ENCODE assay signal across 8 cellular contexts in the genomic region with DNA sequence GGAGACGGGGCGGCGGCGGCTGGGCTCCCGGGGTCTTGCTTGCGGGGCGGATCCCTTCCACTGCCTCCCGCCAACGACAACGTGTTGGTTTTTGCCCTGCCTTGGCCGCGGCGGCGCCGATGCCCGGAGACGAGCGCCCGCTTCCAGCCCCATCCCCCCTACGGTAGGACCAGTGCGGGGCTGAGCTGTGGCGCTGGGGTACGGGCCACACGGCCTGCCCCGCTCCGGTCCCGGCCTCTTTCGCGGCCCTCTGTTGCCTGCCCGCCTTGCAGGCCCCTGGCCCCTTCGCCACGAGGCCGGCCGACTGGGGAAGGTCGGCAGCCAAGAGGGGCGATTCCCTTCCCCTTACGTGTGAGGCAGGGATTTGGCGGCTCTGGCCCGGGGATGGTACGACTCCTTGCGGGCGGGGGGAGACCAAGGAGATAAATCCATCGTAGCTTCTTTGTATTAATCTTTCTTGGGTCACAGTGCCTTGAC. TPM values are rescaled to one million over a fixed set of nuclear protein-coding genes. Genes with fewer than 3 reads are reported as not detected.
DNase-seq lines count a peak whose midpoint lies in the region; ATAC-seq and TF ChIP-seq lines count a peak whose summit lies in the region.

No MANE protein-coding gene starts in this region.

- intact Hi-C loops in breast epithelium (cut with DNase I; ENCODE audit: low total_unique reads): loop anchor here (10.0 kb wide), 1 partner anchor 110 kb away; no protein-coding TSS in a partner anchor

- peak; percentile 22; the same call in 1 of the 2 replicates for TF ChIP-seq RAD21 in SK-N-SH (IDR thresholded peaks at IDR 0.05; ENCODE audit: low read length)

- no peak overlapping the region for H2AFZ ChIP-seq in SK-N-SH (ENCODE audit: low read depth)

- H3K9me3 ChIP-seq in SK-N-SH: no peaks in the 10 kb centered on the region
- no peaks in the 10 kb centered on the region for H3K9me3 ChIP-seq in breast epithelium

- DNase-seq in AG10803 (ENCODE audit: low read depth): peak; percentile 65
- DNase-seq in SK-N-SH: peak; percentile 85
- DNase-seq in breast epithelium (ENCODE audit: low spot score in 2 of 2): peak in 1 of 2 donors; percentile 31
- DNase-seq in iris pigment epithelial cell (ENCODE audit: low read depth): peak; percentile 60
- peak; percentile 49 for DNase-seq in stimulated activated CD4-positive, alpha-beta T cell treated with anti-CD3 and anti-CD28 coated beads, Interleukin-15, amount 100 ng/mL, for 24 hours
- no peak for DNase-seq in HuH-7.5 (ENCODE audit: low spot score)

- TF ChIP-seq CTCF in AG10803 (conservative IDR thresholded peaks at IDR 0.05; ENCODE audit: low read length) (0 out of 2 replicates have a peak, but pooled peaks have one; percentile 6), SK-N-SH (IDR thresholded peaks at IDR 0.05) (no peak), breast epithelium (IDR thresholded peaks at IDR 0.05) (no peak)

- H3K4me1 ChIP-seq in SK-N-SH (ENCODE audit: control insufficient read depth in 1 of 2, insufficient read depth in 2 of 2, low read depth in 1 of 2, low read length in 1 of 2) (peaks cover 11 to 25% of the 10 kb centered on the region in 2 experiments; a peak in 3 of 4 replicates), breast epithelium (peaks cover 0 to 6% of the 10 kb centered on the region in 2 donors)

- peaks cover 63% of the 10 kb centered on the region for H3K79me2 ChIP-seq in SK-N-SH (ENCODE audit: insufficient read depth)

- under 1% methylated on average over 21 of the region's 43 CpGs for WGBS in SK-N-SH (ENCODE audit: low lambda C conversion rate)

- H4K20me1 ChIP-seq in SK-N-SH (ENCODE audit: insufficient read depth): peaks cover 51% of the 10 kb centered on the region

- POLR2A ChIA-PET in SK-N-SH (lab: Yijun Ruan, JAX): interaction anchor here (0.8 to 3.2 kb wide), 14 partner anchors 9 to 145 kb away, joined by 3 to 16 read pairs (median 4); partner anchors contain the start of gene LIMK1

- peak overlapping the region; percentile 66 for H3K4me3 ChIP-seq in AG10803 (ENCODE audit: low read length)
- peak overlapping the region; percentile 72 to 88 for H3K4me3 ChIP-seq in SK-N-SH (ENCODE audit: low read depth in 2 of 2, low read length in 1 of 2)
- H3K4me3 ChIP-seq in breast epithelium: peak overlapping the region; percentile 94 to 98 (median 97)

- H3K27ac ChIP-seq in SK-N-SH (ENCODE audit: low read depth in 2 of 2, low read length in 1 of 2) (peak overlapping the region; percentile 74 to 82), breast epithelium (peak overlapping the region; percentile 99 to 100)

- ATAC-seq in GM19023 (IDR thresholded peaks at IDR 0.05; ENCODE audit: unreplicated experiment): peak; percentile 21
- peak; percentile 30 for ATAC-seq in HG03159 (IDR thresholded peaks at IDR 0.05; ENCODE audit: unreplicated experiment)

- CTCF ChIA-PET in SK-N-SH (lab: Yijun Ruan, JAX): interaction anchor here (0.6 to 1.7 kb wide), 10 partner anchors 9 to 476 kb away, joined by 3 to 19 read pairs (median 4); no protein-coding TSS in a partner anchor

- H3K4me2 ChIP-seq in SK-N-SH: peak overlapping the region; percentile 95

- TF ChIP-seq POLR2A in breast epithelium (IDR thresholded peaks at IDR 0.05): no peak

- H3K9ac ChIP-seq in SK-N-SH: peak overlapping the region; percentile 95

- no peak for TF ChIP-seq EP300 in SK-N-SH (IDR thresholded peaks at IDR 0.05; ENCODE audit: borderline replicate concordance in 1 of 2, low read depth in 1 of 2, low read length in 1 of 2)

- H3K36me3 ChIP-seq in SK-N-SH (replicated peaks in 1 of 2; ENCODE audit: control insufficient read depth in 1 of 2, insufficient read depth in 2 of 2, low read length in 1 of 2): peaks cover 23 to 34% of the 10 kb centered on the region in 2 experiments
- H3K36me3 ChIP-seq in breast epithelium: no peaks in the 10 kb centered on the region

- H3K27me3 ChIP-seq in SK-N-SH (ENCODE audit: insufficient read depth) (no peaks in the 10 kb centered on the region), breast epithelium (no peaks in the 10 kb centered on the region)

- H3F3A ChIP-seq in SK-N-SH (replicated peaks; ENCODE audit: insufficient read depth): peaks cover 6% of the 10 kb centered on the region

- no peaks in the 10 kb centered on the region for H3K9me2 ChIP-seq in SK-N-SH

TF ChIP-seq in SK-N-SH, 30 proteins besides CTCF, POLR2A, EP300 and RAD21:
- TF ChIP-seq MAX (IDR thresholded peaks at IDR 0.05; ENCODE audit: low read depth) (peak; percentile 45), NFIC (IDR thresholded peaks at IDR 0.05; ENCODE audit: borderline replicate concordance) (0 out of 2 replicates have a peak, but pooled peaks have one; percentile 13), SIN3A (IDR thresholded peaks at IDR 0.05; ENCODE audit: borderline replicate concordance, low read depth, low read length) (no peak), SMC3 (IDR thresholded peaks at IDR 0.05; ENCODE audit: low read depth, low read length) (0 out of 2 replicates have a peak, but pooled peaks have one; percentile 6), YY1 (IDR thresholded peaks at IDR 0.05; ENCODE audit: low read depth) (peak; percentile 69; the same call in 1 of the 2 replicates)
- TF ChIP-seq, protein P1, sequence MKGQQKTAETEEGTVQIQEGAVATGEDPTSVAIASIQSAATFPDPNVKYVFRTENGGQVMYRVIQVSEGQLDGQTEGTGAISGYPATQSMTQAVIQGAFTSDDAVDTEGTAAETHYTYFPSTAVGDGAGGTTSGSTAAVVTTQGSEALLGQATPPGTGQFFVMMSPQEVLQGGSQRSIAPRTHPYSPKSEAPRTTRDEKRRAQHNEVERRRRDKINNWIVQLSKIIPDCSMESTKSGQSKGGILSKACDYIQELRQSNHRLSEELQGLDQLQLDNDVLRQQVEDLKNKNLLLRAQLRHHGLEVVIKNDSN (IDR thresholded peaks at IDR 0.05; ENCODE audit: borderline replicate concordance, low read depth): no peak

RNA-seq across cellular contexts. Expression of gene EIF4H, which starts 0.5 kb away (rescaled TPM):
- polyA plus RNA-seq in SK-N-SH (2012; rRNA removed): 443 and 468 TPM in 2 replicates
- polyA plus RNA-seq in SK-N-SH (2012; cell fraction: cytosol; rRNA removed): 373 and 432 TPM in 2 replicates
- 258 and 306 TPM in 2 replicates for polyA plus RNA-seq in SK-N-SH (2012; cell fraction: nucleus; rRNA removed)
- total RNA-seq in breast epithelium: 100 to 1,000 TPM; 199 to 256 (median 238) TPM

RNA-seq across cellular contexts. Expression of gene LAT2, which starts 35.2 kb away (rescaled TPM):
- polyA plus RNA-seq in SK-N-SH (2012; rRNA removed): 2.4 and 2.5 TPM in 2 replicates
- polyA plus RNA-seq in SK-N-SH (2012; cell fraction: cytosol; rRNA removed): 1.2 and 2.4 TPM in 2 replicates
- polyA plus RNA-seq in SK-N-SH (2012; cell fraction: nucleus; rRNA removed): 4.7 and 5.1 TPM in 2 replicates
- total RNA-seq in breast epithelium: 1 to 10 TPM; 6.9 to 9.4 (median 7.7) TPM
